In the genomic region with DNA sequence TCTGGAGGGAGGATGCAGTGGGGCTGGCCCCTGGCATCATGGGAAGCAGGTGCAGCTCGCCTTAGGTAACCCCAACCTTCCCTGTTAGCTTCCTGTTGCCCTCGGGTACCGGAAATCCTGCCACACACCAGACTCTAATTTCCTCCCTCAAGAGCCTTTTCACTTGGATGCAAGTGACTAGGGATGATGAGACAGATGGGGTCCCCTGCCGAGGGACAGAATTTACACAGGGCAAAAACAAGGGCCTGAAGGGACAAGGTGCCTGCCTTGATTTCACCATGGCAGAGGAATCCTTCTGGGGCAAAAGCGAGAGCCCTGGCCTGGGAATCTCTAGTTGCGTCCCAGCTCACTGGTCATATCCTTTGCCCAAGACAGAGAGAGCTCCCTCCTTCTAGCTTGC, we compare ENCODE assay signal across 33 cellular contexts.
"Had no signal": no experiment of that assay in that cellular context is flagged by ENCODE, and none has a peak within 500 bp of the region (broad histone marks: within the 10 kb centered on the region; RNA-seq: fewer than 3 reads in every experiment).

No MANE protein-coding gene starts in this region.

- ATAC-seq: activated CD4-positive, CD25-positive, alpha-beta regulatory T cell treated with anti-CD3 and anti-CD28 coated beads, Interleukin-2, amount 50 U/mL, for 24 hours; activated CD8-positive, alpha-beta T cell treated with anti-CD3 and anti-CD28 coated beads for 36 hours; activated T-cell treated with anti-CD3 and anti-CD28 coated beads, Interleukin-2, amount 50 U/mL, for 4 hours; activated T-helper 17 cell treated with anti-CD3 and anti-CD28 coated beads, Interleukin-2, amount 50 U/mL, for 72 hours; effector memory CD8-positive, alpha-beta T cell; gastroesophageal sphincter; T-helper 17 cell had no signal

- H3K4me3 Mint-ChIP-seq: activated B cell treated with CpG ODN at 0.5 μM for 24 hours; activated CD8-positive, alpha-beta T cell treated with anti-CD3 and anti-CD28 coated beads for 36 hours; activated naive CD8-positive, alpha-beta T cell; activated T-cell treated with anti-CD3 and anti-CD28 coated beads, Interleukin-2, amount 50 U/mL, for 4 hours; activated T-helper 17 cell treated with anti-CD3 and anti-CD28 coated beads, Interleukin-2, amount 50 U/mL, for 72 hours; effector memory CD8-positive, alpha-beta T cell; T-helper 17 cell; T-helper 2 cell treated with Interferon-gamma antibody and Interleukin-4, amounts not matched to agents 5 μg/mL and 100 μg/mL, for 36 hours had no signal

- H3K4me1 ChIP-seq: breast epithelium, gastroesophageal sphincter had no signal

- H3K27ac ChIP-seq: breast epithelium, cardiac muscle cell, epithelial cell of prostate, esophagus squamous epithelium, gastroesophageal sphincter, WERI-Rb-1 had no signal

- H3K9me3 Mint-ChIP-seq: activated B cell treated with CpG ODN at 0.5 μM for 24 hours; activated CD8-positive, alpha-beta T cell treated with anti-CD3 and anti-CD28 coated beads for 36 hours; activated T-cell treated with anti-CD3 and anti-CD28 coated beads, Interleukin-2, amount 50 U/mL, for 4 hours; activated T-helper 17 cell treated with anti-CD3 and anti-CD28 coated beads, Interleukin-2, amount 50 U/mL, for 72 hours; T-helper 2 cell treated with Interferon-gamma antibody and Interleukin-4, amounts not matched to agents 5 μg/mL and 100 μg/mL, for 36 hours had no signal

- H3K9me3 ChIP-seq: breast epithelium, esophagus squamous epithelium, gastroesophageal sphincter had no signal

- H3K27ac Mint-ChIP-seq: activated B cell treated with CpG ODN at 0.5 μM for 24 hours; activated CD8-positive, alpha-beta T cell treated with anti-CD3 and anti-CD28 coated beads for 36 hours; activated naive CD8-positive, alpha-beta T cell; activated T-helper 17 cell treated with anti-CD3 and anti-CD28 coated beads, Interleukin-2, amount 50 U/mL, for 72 hours; T-helper 17 cell; T-helper 2 cell treated with Interferon-gamma antibody and Interleukin-4, amounts not matched to agents 5 μg/mL and 100 μg/mL, for 36 hours had no signal

- H3K36me3 ChIP-seq: breast epithelium, cardiac muscle cell, esophagus squamous epithelium, gastroesophageal sphincter, WERI-Rb-1 had no signal

- DNase-seq: activated B cell treated with CpG ODN at 0.5 μM for 24 hours; activated CD4-positive, alpha-beta T cell treated with anti-CD3 and anti-CD28 coated beads for 48 hours; activated CD4-positive, alpha-beta T cell treated with anti-CD3 and anti-CD28 coated beads, Interleukin-2, amount 50 U/mL, for 1 hour; activated CD4-positive, alpha-beta T cell treated with anti-CD3 and anti-CD28 coated beads, Interleukin-2, amount 50 U/mL, for 48 hours; activated CD8-positive, alpha-beta memory T cell treated with anti-CD3 and anti-CD28 coated beads for 24 hours; activated effector memory CD4-positive, alpha-beta T cell treated with Interleukin-2 at 50 U/mL for 16 hours; activated gamma-delta T cell treated with Interleukin-2 at 50 U/mL for 16 hours; activated naive CD4-positive, alpha-beta T cell treated with anti-CD3 and anti-CD28 coated beads, Interleukin-2, amount 50 U/mL, for 16 hours; activated naive CD4-positive, alpha-beta T cell treated with Interleukin-2 at 50 U/mL for 16 hours; activated T-cell treated with anti-CD3 and anti-CD28 coated beads, Interleukin-2, amount 50 U/mL, for 4 hours; amniotic stem cell; anterior cingulate cortex; central memory CD4-positive, alpha-beta T cell; cortex of kidney; dermis blood vessel endothelial cell; effector CD4-positive, alpha-beta T cell; effector memory CD8-positive, alpha-beta T cell; esophagus squamous epithelium; foreskin melanocyte; head of caudate nucleus; T-helper 1 cell; T-helper 17 cell; T1000 had no signal

- H3K4me1 Mint-ChIP-seq: activated B cell treated with CpG ODN at 0.5 μM for 24 hours had no signal

- H3K4me3 ChIP-seq: breast epithelium, cardiac muscle cell, esophagus squamous epithelium, gastroesophageal sphincter had no signal

- H3K36me3 Mint-ChIP-seq: activated naive CD8-positive, alpha-beta T cell had no signal

- H3K27me3 ChIP-seq: breast epithelium, cardiac muscle cell, esophagus squamous epithelium, gastroesophageal sphincter had no signal
